Comparison of ENCODE assay signal across 8 cellular contexts in genomic region chr22:19480173-19480568, GRCh38. TPM values are rescaled to one million over a fixed set of nuclear protein-coding genes. Genes with fewer than 3 reads are reported as not detected.
A peak's percentile ranks its signal among the peaks of the same experiment; 100 is the strongest.
DNase-seq lines count a peak whose midpoint lies in the region; ATAC-seq and TF ChIP-seq lines count a peak whose summit lies in the region.

No MANE protein-coding gene starts in this region.

- H3K27ac ChIP-seq in BLaER1 = peak overlapping the region; percentile 100

- H3K27me3 Mint-ChIP-seq in MCF 10A (ENCODE audit: insufficient read depth, unreplicated experiment) (no peaks in the 10 kb centered on the region), naive B cell (no peaks in the 10 kb centered on the region)

- H3K27ac Mint-ChIP-seq in MCF 10A (ENCODE audit: low read depth, unreplicated experiment) = peak overlapping the region; percentile 100
- H3K27ac Mint-ChIP-seq in naive B cell = peak overlapping the region in 5 of 6 donors; percentile 15 to 100 (median 49)

- peak overlapping the region; percentile 100 for H3K9ac ChIP-seq in BLaER1

- H4K20me1 ChIP-seq in BLaER1 = peaks cover 44% of the 10 kb centered on the region

- peak overlapping the region; percentile 93 for H3K4me2 ChIP-seq in BLaER1

- peaks cover 50% of the 10 kb centered on the region for H3K36me3 ChIP-seq in BLaER1

- no TSS peak for BruUV-seq in MCF 10A (replicated peaks; lab: Mats Ljungman, UMichigan)

- H3K4me1 Mint-ChIP-seq in MCF 10A (ENCODE audit: insufficient read depth, unreplicated experiment) (peaks cover 37% of the 10 kb centered on the region), naive B cell (peaks cover 25 to 34% (median 29%) of the 10 kb centered on the region in 3 donors)

- H3K4me3 Mint-ChIP-seq in MCF 10A (ENCODE audit: unreplicated experiment) (peak overlapping the region; percentile 96), naive B cell (peak overlapping the region; percentile 82 to 98 (median 98))

- TF ChIP-seq CTCF in MCF 10A (IDR thresholded peaks at IDR 0.05; ENCODE audit: unreplicated experiment) = no peak

- CTCF ChIA-PET in MCF 10A (lab: Yijun Ruan, JAX) = interaction anchor here (0.6 to 1.4 kb wide), 2 partner anchors 149 to 473 kb away, joined by 3 to 6 read pairs; no protein-coding TSS in a partner anchor

- H3K9me3 ChIP-seq in BLaER1 = no peaks in the 10 kb centered on the region

- no peaks in the 10 kb centered on the region for H3K27me3 ChIP-seq in BLaER1

- ATAC-seq in HG03135 (IDR thresholded peaks at IDR 0.05; ENCODE audit: unreplicated experiment) (peak; percentile 3), naive B cell (ENCODE audit: low read depth in 2 of 2) (no peak), GM21526 (IDR thresholded peaks at IDR 0.05; ENCODE audit: low FRiP score, unreplicated experiment) (no peak)

- H3K36me3 Mint-ChIP-seq in MCF 10A (ENCODE audit: insufficient read depth, unreplicated experiment) (peaks cover 24% of the 10 kb centered on the region), naive B cell (no peaks in the 10 kb centered on the region)

- no peak for DNase-seq in MCF 10A (ENCODE audit: unreplicated experiment)
- no peak for DNase-seq in naive B cell
- DNase-seq in LoVo (ENCODE audit: low spot score) = no peak
- DNase-seq in GOT3 (lab: John Stamatoyannopoulos, UW) = no peak
- DNase-seq in NK-92 treated with Interleukin-12 subunit alpha and Interleukin-12 subunit beta, amount 100 ng/mL, for 24 hours (lab: John Stamatoyannopoulos, UW) = no peak

- H3K9me3 Mint-ChIP-seq in MCF 10A (ENCODE audit: unreplicated experiment) = no peaks in the 10 kb centered on the region
- no peaks in the 10 kb centered on the region for H3K9me3 Mint-ChIP-seq in naive B cell

- intact Hi-C loops in MCF 10A (cut with micrococcal nuclease) = no loop called here

- H3K4me1 ChIP-seq in BLaER1 = peaks cover 43% of the 10 kb centered on the region

- peak overlapping the region; percentile 86 for H3K4me3 ChIP-seq in BLaER1

- POLR2A ChIA-PET in MCF 10A (lab: Yijun Ruan, JAX) = interaction anchor here (0.6 to 5.5 kb wide), 25 partner anchors 8 to 1028 kb away, joined by 3 to 59 read pairs (median 5); partner anchors contain the start of genes C22orf39, CLTCL1, ESS2 and HIRA

RNA-seq across cellular contexts. Expression of gene CDC45, which starts 0.5 kb away (rescaled TPM):
- 7.5 and 18.6 TPM in 2 replicates for total RNA-seq in MCF 10A (2022)
- polyA plus RNA-seq in naive B cell (ENCODE audit: low read depth in 6 of 6) = under 1 TPM in 2 of 6 donors, not detected in 4; 0.28 to 0.44 TPM

RNA-seq across cellular contexts. Expression of gene UFD1, which starts 1.2 kb away (rescaled TPM):
- total RNA-seq in MCF 10A (2022) = 62.3 and 64.4 TPM in 2 replicates
- polyA plus RNA-seq in naive B cell (ENCODE audit: low read depth in 6 of 6) = 100 to 1,000 TPM in 1 of 6 donors, 10 to 100 TPM in 5; 55.0 to 107 (median 61.8) TPM

RNA-seq across cellular contexts. Expression of gene C22orf39, which starts 32.7 kb away (rescaled TPM):
- total RNA-seq in MCF 10A (2022) = 19.1 and 22.2 TPM in 2 replicates
- 100 to 1,000 TPM in 1 of 6 donors, 10 to 100 TPM in 5; 64.8 to 102 (median 73.0) TPM for polyA plus RNA-seq in naive B cell (ENCODE audit: low read depth in 6 of 6)

RNA-seq across cellular contexts. Expression of gene CLDN5, which starts 44.0 kb away (rescaled TPM):
- not detected in 2 replicates for total RNA-seq in MCF 10A (2022)
- 1 to 10 TPM in 4 of 6 donors, under 1 TPM in 1, not detected in 1; 0.31 to 2.4 (median 2.0) TPM for polyA plus RNA-seq in naive B cell (ENCODE audit: low read depth in 6 of 6)

RNA-seq across cellular contexts. Expression of gene MRPL40, which starts 47.8 kb away (rescaled TPM):
- 51.9 and 66.7 TPM in 2 replicates for total RNA-seq in MCF 10A (2022)
- 10 to 100 TPM; 63.5 to 92.0 (median 77.7) TPM for polyA plus RNA-seq in naive B cell (ENCODE audit: low read depth in 6 of 6)
